In genomic region chr11:130315354-130315970, GRCh38 we compare ENCODE assay signal across 8 cellular contexts. TPM values are rescaled to one million over a fixed set of nuclear protein-coding genes. Genes with fewer than 3 reads are reported as not detected.
A peak's percentile ranks its signal among the peaks of the same experiment; 100 is the strongest.
DNase-seq lines count a peak whose midpoint lies in the region; ATAC-seq and TF ChIP-seq lines count a peak whose summit lies in the region.

No MANE protein-coding gene starts in this region.

- peaks cover 27% of the 10 kb centered on the region for H3K4me1 ChIP-seq in mononuclear cell (ENCODE audit: insufficient read depth, low read length)

- ATAC-seq in HG03432 (IDR thresholded peaks at IDR 0.05; ENCODE audit: unreplicated experiment) (peak; percentile 34), HG03280 (IDR thresholded peaks at IDR 0.05; ENCODE audit: unreplicated experiment) (no peak)

- DNase-seq in NCI-H1436 (lab: John Stamatoyannopoulos, UW) (peak; percentile 23), NCI-H1436 treated with DMSO at 0.1 percent for 48 hours (lab: John Stamatoyannopoulos, UW) (no peak), dorsolateral prefrontal cortex (peak in 4 of 10 donors; percentile 9 to 52 (median 40))
- peak; percentile 63 for DNase-seq in activated CD4-positive, alpha-beta T cell treated with anti-CD3 and anti-CD28 coated beads for 48 hours
- peak; percentile 17 to 34 for DNase-seq in stimulated activated CD8-positive, alpha-beta memory T cell treated with anti-CD3 and anti-CD28 coated beads, Interleukin-7, amount 100 ng/mL, for 48 hours (ENCODE audit: extremely low read depth in 1 of 2, low read depth in 1 of 2)

- no peaks in the 10 kb centered on the region for H3K9me3 ChIP-seq in mononuclear cell (ENCODE audit: low read depth, low read length)

- peak in 1 of 56 donors; percentile 3 for TF ChIP-seq CTCF in dorsolateral prefrontal cortex (IDR thresholded peaks at IDR 0.05 in 54 of 56, conservative IDR thresholded peaks at IDR 0.05 in 2 of 56; ENCODE audit: low read depth in 1 of 56, partially characterized antibody in 56 of 56)

- H3K4me3 ChIP-seq in dorsolateral prefrontal cortex (peak overlapping the region; percentile 49 to 98 (median 89)), mononuclear cell (ENCODE audit: low read length) (peak overlapping the region; percentile 45)

- peak overlapping the region in 55 of 59 donors; percentile 16 to 95 (median 88) for H3K27ac ChIP-seq in dorsolateral prefrontal cortex

- intact Hi-C loops in dorsolateral prefrontal cortex (cut with DNase I) = loop anchor here in 1 of 2 donors (1.0 to 2.0 kb wide), 2 partner anchors 54 to 105 kb away; no protein-coding TSS in a partner anchor

- no peaks in the 10 kb centered on the region for H3K27me3 ChIP-seq in dorsolateral prefrontal cortex
- H3K27me3 ChIP-seq in mononuclear cell (ENCODE audit: insufficient read depth, low read length) = no peaks in the 10 kb centered on the region

RNA-seq across cellular contexts. Expression of gene ZBTB44, which starts 0.7 kb away (rescaled TPM):
- 100 to 1,000 TPM in 1 of 120 experiments, 10 to 100 TPM in 119; 48.9 to 117 (median 68.8) TPM for total RNA-seq in dorsolateral prefrontal cortex
- total RNA-seq in mononuclear cell = 76.5 TPM
